Comparison of ENCODE assay signal across 8 cellular contexts in the genomic region with DNA sequence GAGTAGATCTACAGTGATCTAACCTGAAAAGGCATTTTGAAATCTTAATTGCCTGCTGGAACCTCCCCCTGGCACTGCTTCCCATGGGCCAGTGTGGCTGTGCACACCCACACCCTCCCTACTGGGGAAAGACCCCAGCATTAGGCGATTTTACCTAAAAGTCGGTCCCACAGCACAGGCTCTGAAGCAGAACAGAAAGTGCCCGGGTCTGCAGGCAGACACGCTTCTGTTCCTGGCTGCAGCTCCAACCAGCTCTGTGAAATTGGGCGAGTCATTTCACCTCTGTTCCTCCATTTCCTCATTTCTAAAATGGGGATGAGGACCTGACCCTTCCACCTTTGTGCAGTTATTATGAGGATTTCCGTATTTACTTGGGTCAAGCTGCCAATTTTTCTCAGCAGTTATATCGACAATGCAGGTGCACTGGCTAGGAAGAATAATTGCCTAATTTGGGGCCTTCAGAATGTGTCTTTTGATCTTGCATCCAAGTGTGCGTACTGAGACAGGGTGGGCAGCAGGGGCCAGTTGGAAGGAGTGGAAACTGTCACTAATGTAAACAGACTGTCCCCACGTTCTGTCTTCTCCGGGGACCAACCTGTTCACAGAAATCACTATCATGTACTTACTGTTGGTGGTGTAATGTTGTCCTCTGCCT. TPM values are rescaled to one million over a fixed set of nuclear protein-coding genes. Genes with fewer than 3 reads are reported as not detected.
DNase-seq lines count a peak whose midpoint lies in the region; ATAC-seq and TF ChIP-seq lines count a peak whose summit lies in the region.

No MANE protein-coding gene starts in this region.

- H3K27me3 ChIP-seq in esophagus muscularis mucosa: no peaks in the 10 kb centered on the region

- H3K36me3 ChIP-seq in esophagus muscularis mucosa: no peaks in the 10 kb centered on the region

- TF ChIP-seq EP300 in esophagus muscularis mucosa (IDR thresholded peaks at IDR 0.05): no peak

- TF ChIP-seq POLR2A in esophagus muscularis mucosa (IDR thresholded peaks at IDR 0.05; ENCODE audit: low read depth): no peak

- H3K27ac Mint-ChIP-seq in stimulated activated naive B cell treated with anti-CD40 and anti-IgM and Interleukin-4, amounts not matched to agents 10 μg/mL and 1 μg/mL and 100 μg/mL, for 72 hours: peak overlapping the region; percentile 61

- no peaks in the 10 kb centered on the region for H3K9me3 Mint-ChIP-seq in stimulated activated naive B cell treated with anti-CD40 and anti-IgM and Interleukin-4, amounts not matched to agents 10 μg/mL and 1 μg/mL and 100 μg/mL, for 72 hours

- no peaks in the 10 kb centered on the region for H3K27me3 Mint-ChIP-seq in stimulated activated naive B cell treated with anti-CD40 and anti-IgM and Interleukin-4, amounts not matched to agents 10 μg/mL and 1 μg/mL and 100 μg/mL, for 72 hours

- peak; percentile 66 to 71 for ATAC-seq in stimulated activated naive B cell treated with anti-CD40 and anti-IgM and Interleukin-4, amounts not matched to agents 10 μg/mL and 1 μg/mL and 100 μg/mL, for 72 hours (replicated peaks)
- no peak for ATAC-seq in GM19397 (IDR thresholded peaks at IDR 0.05; ENCODE audit: unreplicated experiment)

- H3K4me3 ChIP-seq in esophagus muscularis mucosa: peak overlapping the region; percentile 6 to 37 (median 8)

- peaks cover 76 to 87% of the 10 kb centered on the region in 2 donors for H3K4me1 Mint-ChIP-seq in stimulated activated naive B cell treated with anti-CD40 and anti-IgM and Interleukin-4, amounts not matched to agents 10 μg/mL and 1 μg/mL and 100 μg/mL, for 72 hours

- peak overlapping the region; percentile 59 to 68 for H3K4me3 Mint-ChIP-seq in stimulated activated naive B cell treated with anti-CD40 and anti-IgM and Interleukin-4, amounts not matched to agents 10 μg/mL and 1 μg/mL and 100 μg/mL, for 72 hours

- peaks cover 89 to 100% (median 98%) of the 10 kb centered on the region in 4 donors for H3K4me1 ChIP-seq in esophagus muscularis mucosa

- TF ChIP-seq CTCF in esophagus muscularis mucosa (IDR thresholded peaks at IDR 0.05): no peak

- DNase-seq in SIG-M5 treated with dmso at 0.1 percent for 504 hours (lab: John Stamatoyannopoulos, UW; ENCODE audit: unreplicated experiment): peak; percentile 18
- DNase-seq in SIG-M5 (lab: John Stamatoyannopoulos, UW): no peak
- peak; percentile 33 for DNase-seq in NCI-H2196 treated with DMSO at 0.1 percent for 48 hours (lab: John Stamatoyannopoulos, UW; ENCODE audit: unreplicated experiment)
- DNase-seq in esophagus muscularis mucosa (ENCODE audit: extremely low spot score): no peak
- peak; percentile 46 for DNase-seq in stimulated activated naive B cell treated with anti-CD40 and anti-IgM and Interleukin-4, amounts not matched to agents 10 μg/mL and 1 μg/mL and 100 μg/mL, for 72 hours
- DNase-seq in cortex of kidney (lab: John Stamatoyannopoulos, UW): no peak
- no peak for DNase-seq in cerebellar cortex (ENCODE audit: low spot score)

- intact Hi-C loops in esophagus muscularis mucosa (cut with DNase I): no loop called here

- H3K36me3 Mint-ChIP-seq in stimulated activated naive B cell treated with anti-CD40 and anti-IgM and Interleukin-4, amounts not matched to agents 10 μg/mL and 1 μg/mL and 100 μg/mL, for 72 hours: peaks cover 0 to 3% of the 10 kb centered on the region in 2 donors

- no peaks in the 10 kb centered on the region for H3K9me3 ChIP-seq in esophagus muscularis mucosa

- WGBS in esophagus muscularis mucosa: 38% methylated on average over 10 of the region's 10 CpGs

- peak overlapping the region; percentile 85 to 100 (median 99) for H3K27ac ChIP-seq in esophagus muscularis mucosa (replicated peaks in 1 of 4)

RNA-seq across cellular contexts. Expression of a gene that starts 7.1 kb away (rescaled TPM):
- total RNA-seq in esophagus muscularis mucosa: 10 to 100 TPM; 30.8 to 50.4 (median 40.4) TPM

Comparison
In these comparisons a context has a peak if more than half of its experiments do, and no peak if none do; other contexts are left out.
1. DNase-seq: peak in SIG-M5 treated with dmso at 0.1 percent for 504 hours (single experiment), NCI-H2196 treated with DMSO at 0.1 percent for 48 hours (single experiment) and stimulated activated naive B cell treated with anti-CD40 and anti-IgM and Interleukin-4, amounts not matched to agents 10 μg/mL and 1 μg/mL and 100 μg/mL, for 72 hours (single experiment); none in SIG-M5 (single experiment), esophagus muscularis mucosa (single experiment), cortex of kidney (single experiment) and cerebellar cortex (single experiment).